8 cellular contexts compared by ENCODE assay signal in the genomic region with DNA sequence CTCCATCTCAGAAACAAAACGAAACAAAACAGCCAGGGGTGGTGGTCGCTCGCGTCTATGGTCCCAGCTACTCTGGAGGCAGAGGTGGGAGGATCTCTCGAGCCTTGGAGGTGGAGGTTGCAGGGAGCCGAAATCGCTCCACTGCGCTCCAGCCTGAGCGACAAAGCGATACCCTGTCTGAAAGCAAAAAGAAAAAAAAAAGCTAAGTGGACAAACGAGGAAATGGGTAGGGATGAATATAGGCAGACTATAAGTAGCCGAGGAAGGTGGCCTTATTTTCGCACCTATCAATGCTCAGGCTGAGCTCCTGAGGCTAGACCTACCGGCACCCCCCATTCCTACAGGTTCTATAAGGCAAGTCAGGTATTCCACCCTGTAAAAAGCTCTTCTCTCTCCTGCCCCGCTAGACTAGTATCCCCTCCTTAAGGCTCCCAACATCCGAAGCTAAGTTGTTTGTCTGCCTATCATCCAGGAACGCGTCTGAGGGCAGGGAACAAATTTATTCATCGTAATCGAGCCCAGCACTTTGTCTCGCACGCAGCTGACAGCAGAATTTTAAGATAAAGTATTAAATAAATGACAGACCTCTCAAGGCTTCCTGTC. TPM values are rescaled to one million over a fixed set of nuclear protein-coding genes. Genes with fewer than 3 reads are reported as not detected.
DNase-seq lines count a peak whose midpoint lies in the region; ATAC-seq and TF ChIP-seq lines count a peak whose summit lies in the region.

No MANE protein-coding gene starts in this region.

- ATAC-seq in HG02852 (IDR thresholded peaks at IDR 0.05; ENCODE audit: unreplicated experiment) = peak; percentile 33
- peak; percentile 36 to 52 for ATAC-seq in activated naive CD4-positive, alpha-beta T cell treated with anti-CD3 and anti-CD28 coated beads, Interleukin-2, amount 50 U/mL, for 72 hours

- peaks cover 5% of the 10 kb centered on the region; the same call in 1 of the 2 replicates for H3K36me3 ChIP-seq in iPS DF 6.9 (ENCODE audit: control insufficient read depth, insufficient read depth, low read length)
- H3K36me3 ChIP-seq in spleen = peaks cover 0 to 31% (median 12%) of the 10 kb centered on the region in 6 donors

- peaks cover 34 to 42% of the 10 kb centered on the region in 2 donors for H3K36me3 Mint-ChIP-seq in activated naive CD4-positive, alpha-beta T cell treated with anti-CD3 and anti-CD28 coated beads, Interleukin-2, amount 50 U/mL, for 72 hours

- H3K27ac Mint-ChIP-seq in activated naive CD4-positive, alpha-beta T cell treated with anti-CD3 and anti-CD28 coated beads, Interleukin-2, amount 50 U/mL, for 72 hours = peak overlapping the region; percentile 88 to 94

- no peak for TF ChIP-seq CTCF in spleen (IDR thresholded peaks at IDR 0.05 in 8 of 11, conservative IDR thresholded peaks at IDR 0.05 in 3 of 11)

- H3K4me1 ChIP-seq in iPS DF 6.9 (ENCODE audit: control insufficient read depth, insufficient read depth, low read length) (no peaks in the 10 kb centered on the region), spleen (peaks cover 7 to 34% (median 19%) of the 10 kb centered on the region in 6 donors)

- whole genome bisulfite sequencing in iPS DF 6.9 (ENCODE audit: insufficient coverage, insufficient read length) = no CpG with 5 or more reads among the region's 22 CpGs
- WGBS in spleen, 5 donors = 0 to 6% (median 1%) methylated on average over 22 of the region's 22 CpGs

- peak; percentile 16 to 21 for DNase-seq in stimulated activated CD4-positive, alpha-beta T cell treated with anti-CD3 and anti-CD28 coated beads, Interleukin-2, amount 100 ng/mL, for 24 hours
- no peak for DNase-seq in stimulated activated CD4-positive, alpha-beta T cell treated with anti-CD3 and anti-CD28 coated beads, Interleukin-4, amount 100 ng/mL, for 1 hour
- DNase-seq in NCI-H2171 (lab: John Stamatoyannopoulos, UW) (peak; percentile 6), iPS DF 6.9 (ENCODE audit: low read depth, low spot score) (no peak), spleen (peak; percentile 81), islet precursor cell (no peak)
- DNase-seq in activated naive CD4-positive, alpha-beta T cell treated with anti-CD3 and anti-CD28 coated beads, Interleukin-2, amount 50 U/mL, for 72 hours (ENCODE audit: low spot score in 2 of 2) = peak in 1 of 2 donors; percentile 20

- H3K9me3 Mint-ChIP-seq in activated naive CD4-positive, alpha-beta T cell treated with anti-CD3 and anti-CD28 coated beads, Interleukin-2, amount 50 U/mL, for 72 hours = no peaks in the 10 kb centered on the region

- intact Hi-C loops in spleen (cut with DNase I; ENCODE audit: low total_unique reads) = no loop called here

- H3K4me3 ChIP-seq in iPS DF 6.9 (ENCODE audit: low read length) (peak overlapping the region; percentile 43; the same call in 1 of the 2 replicates), spleen (peak overlapping the region; percentile 78 to 96 (median 94))

- H3K27ac ChIP-seq in iPS DF 6.9 (ENCODE audit: low read length) = no peak overlapping the region
- peak overlapping the region; percentile 76 to 94 (median 92) for H3K27ac ChIP-seq in spleen

- no peaks in the 10 kb centered on the region for H3K27me3 ChIP-seq in iPS DF 6.9 (ENCODE audit: control insufficient read depth, insufficient read depth, low read length)
- H3K27me3 ChIP-seq in spleen (replicated peaks in 1 of 7) = no peaks in the 10 kb centered on the region

- H3K9me3 ChIP-seq in iPS DF 6.9 (ENCODE audit: control insufficient read depth, insufficient read depth, low read length) = no peaks in the 10 kb centered on the region
- no peaks in the 10 kb centered on the region for H3K9me3 ChIP-seq in spleen

- no peak for TF ChIP-seq POLR2A in spleen (IDR thresholded peaks at IDR 0.05)

RNA-seq across cellular contexts. Expression of a gene that starts 0.6 kb away (rescaled TPM):
- 10 to 100 TPM; 33.7 to 37.5 TPM for total RNA-seq in activated naive CD4-positive, alpha-beta T cell treated with anti-CD3 and anti-CD28 coated beads, Interleukin-2, amount 50 U/mL, for 72 hours
- total RNA-seq in spleen = 10 to 100 TPM; 16.6 to 27.8 (median 19.9) TPM
- polyA plus RNA-seq in spleen = 1 to 10 TPM; 6.1 to 6.7 (median 6.5) TPM

RNA-seq across cellular contexts. Expression of a gene that starts 9.5 kb away (rescaled TPM):
- total RNA-seq in activated naive CD4-positive, alpha-beta T cell treated with anti-CD3 and anti-CD28 coated beads, Interleukin-2, amount 50 U/mL, for 72 hours = 10 to 100 TPM; 57.5 to 76.8 TPM
- total RNA-seq in spleen = 10 to 100 TPM; 23.0 to 56.3 (median 38.5) TPM
- polyA plus RNA-seq in spleen = 10 to 100 TPM; 25.5 to 40.9 (median 26.5) TPM

Comparison
In these comparisons a context has a peak if more than half of its experiments do, and no peak if none do; other contexts are left out.
1. DNase-seq: peak in stimulated activated CD4-positive, alpha-beta T cell treated with anti-CD3 and anti-CD28 coated beads, Interleukin-2, amount 100 ng/mL, for 24 hours (2 of 2), NCI-H2171 (single experiment) and spleen (single experiment); none in stimulated activated CD4-positive, alpha-beta T cell treated with anti-CD3 and anti-CD28 coated beads, Interleukin-4, amount 100 ng/mL, for 1 hour (single experiment), iPS DF 6.9 (single experiment) and islet precursor cell (single experiment).